In genomic region chr18:2981212-2981728, GRCh38 we compare ENCODE assay signal across 8 cellular contexts. TPM values are rescaled to one million over a fixed set of nuclear protein-coding genes. Genes with fewer than 3 reads are reported as not detected.
DNase-seq lines count a peak whose midpoint lies in the region; ATAC-seq, FAIRE-seq and TF ChIP-seq lines count a peak whose summit lies in the region.

No MANE protein-coding gene starts in this region.

- H3K36me3 ChIP-seq in lung (ENCODE audit: control insufficient read depth in 2 of 2, insufficient read depth in 2 of 2, low read length in 2 of 2) = no peaks in the 10 kb centered on the region

- no peak for TF ChIP-seq CTCF in lung (IDR thresholded peaks at IDR 0.05; ENCODE audit: control extremely low read depth, extremely low read depth)

- no peak for FAIRE-seq in urothelium cell line (lab: Jason Lieb, UNC)

- intact Hi-C loops in Right ventricle myocardium superior (cut with DNase I) (no loop called here), Right ventricle myocardium inferior (cut with DNase I) (loop anchor here (5.0 kb wide), 1 partner anchor 49 kb away; no protein-coding TSS in a partner anchor)

- DNase-seq in Right ventricle myocardium superior (no peak), Right ventricle myocardium inferior (ENCODE audit: missing footprints) (no peak), astrocyte of the hippocampus (ENCODE audit: low read depth, low spot score) (peak; percentile 63), lung (ENCODE audit: low spot score) (no peak), urothelium cell line (ENCODE audit: low spot score) (peak; percentile 79), NCI-H2227 treated with DMSO at 0.1 percent for 48 hours (lab: John Stamatoyannopoulos, UW) (no peak), cerebellar cortex (ENCODE audit: low spot score) (no peak)

- H3K27ac ChIP-seq in lung (ENCODE audit: low read depth in 1 of 2, low read length in 1 of 2) = peak overlapping the region; percentile 53 to 86

- no peaks in the 10 kb centered on the region for H3K9me3 ChIP-seq in lung (ENCODE audit: control insufficient read depth in 2 of 2, insufficient read depth in 1 of 2, low read length in 1 of 2)

- peak; percentile 28 for ATAC-seq in Right ventricle myocardium superior (ENCODE audit: poor library complexity)
- no peak for ATAC-seq in Right ventricle myocardium inferior
- peak; percentile 63 for ATAC-seq in lung (ENCODE audit: insufficient read depth, low FRiP score)
- no peak for ATAC-seq in HG03460 (IDR thresholded peaks at IDR 0.05; ENCODE audit: unreplicated experiment)

- H3K4me1 ChIP-seq in lung (ENCODE audit: control insufficient read depth in 2 of 2, insufficient read depth in 2 of 2, low read length in 2 of 2) = peaks cover 26 to 36% of the 10 kb centered on the region in 2 donors

- H3K4me3 ChIP-seq in lung = no peak overlapping the region

- WGBS in lung, 2 donors = 9% methylated on average over 6 of the region's 6 CpGs

- no peaks in the 10 kb centered on the region for H3K27me3 ChIP-seq in lung (ENCODE audit: control insufficient read depth, insufficient read depth)

RNA-seq across cellular contexts. Expression of gene LPIN2, which starts 31.7 kb away (rescaled TPM):
- total RNA-seq in Right ventricle myocardium superior = 10.4 TPM
- 9.9 TPM for total RNA-seq in Right ventricle myocardium inferior
- 10 to 100 TPM; 42.7 to 46.3 TPM for total RNA-seq in lung
- 10 to 100 TPM; 11.2 to 22.3 TPM for polyA plus RNA-seq in lung

Comparison
In these comparisons a context has a peak if more than half of its experiments do, and no peak if none do; other contexts are left out.
1. ATAC-seq: peak in Right ventricle myocardium superior (single experiment) and lung (single experiment); none in Right ventricle myocardium inferior (single experiment) and HG03460 (single experiment).
2. DNase-seq: peak in astrocyte of the hippocampus (single experiment) and urothelium cell line (single experiment); none in Right ventricle myocardium superior (single experiment), Right ventricle myocardium inferior (single experiment), lung (single experiment), NCI-H2227 treated with DMSO at 0.1 percent for 48 hours (single experiment) and cerebellar cortex (single experiment).